ENCODE assay signal across 23 cellular contexts in genomic region chr1:115363171-115363570, GRCh38. TPM values are rescaled to one million over a fixed set of nuclear protein-coding genes. Genes with fewer than 3 reads are reported as not detected.
"Had no signal": no experiment of that assay in that cellular context is flagged by ENCODE, and none has a peak within 500 bp of the region (broad histone marks: within the 10 kb centered on the region; RNA-seq: fewer than 3 reads in every experiment).

No MANE protein-coding gene starts in this region.

- DNase-seq: activated CD4-positive, alpha-beta T cell treated with anti-CD3 and anti-CD28 coated beads, Interleukin-2, amount 10 ng/mL, durations not matched to agents 7 days and 5 days; activated CD4-positive, CD25-positive, alpha-beta regulatory T cell treated with anti-CD3 and anti-CD28 coated beads, Interleukin-2, amount 50 U/mL, for 72 hours; activated CD8-positive, alpha-beta T cell treated with anti-CD3 and anti-CD28 coated beads, Interleukin-2, amount 10 ng/mL, durations not matched to agents 7 days and 5 days; activated gamma-delta T cell; activated naive CD4-positive, alpha-beta T cell treated with anti-CD3 and anti-CD28 coated beads, Interleukin-2, amount 50 U/mL, for 16 hours; activated naive CD8-positive, alpha-beta T cell treated with anti-CD3 and anti-CD28 coated beads, Interleukin-2, amount 50 U/mL, for 24 hours; body of pancreas; effector memory CD4-positive, alpha-beta T cell; foreskin melanocyte; glutamatergic neuron; hypothalamus; ovary; spleen; stimulated activated CD4-positive, alpha-beta T cell treated with anti-CD3 and anti-CD28 coated beads, Interleukin-4, amount 100 ng/mL, for 4 hours; stimulated activated naive CD8-positive, alpha-beta T cell treated with anti-CD3 and anti-CD28 coated beads, Interleukin-15, Interleukin-2, amounts not matched to agents 100 U/mL and 50 U/mL, for 24 hours; thyroid gland; WERI-Rb-1 had no signal

- H3K4me3 ChIP-seq: body of pancreas, cardiac muscle cell, ovary, prostate gland, spleen, thyroid gland had no signal

- ATAC-seq: activated CD8-positive, alpha-beta T cell treated with anti-CD3 and anti-CD28 coated beads, Interleukin-2, amount 10 ng/mL, durations not matched to agents 7 days and 5 days; activated naive CD8-positive, alpha-beta T cell treated with anti-CD3 and anti-CD28 coated beads, Interleukin-2, amount 50 U/mL, for 24 hours; body of pancreas; esophagus mucosa; stimulated activated naive CD8-positive, alpha-beta T cell treated with anti-CD3 and anti-CD28 coated beads, Interleukin-15, Interleukin-2, amounts not matched to agents 100 U/mL and 50 U/mL, for 24 hours had no signal

- H3K9me3 ChIP-seq: body of pancreas, neutrophil, ovary, prostate gland, thyroid gland had no signal

- H3K36me3 ChIP-seq: cardiac muscle cell, neutrophil, ovary, prostate gland, spleen, thyroid gland, WERI-Rb-1 had no signal

- H3K27ac ChIP-seq: body of pancreas, cardiac muscle cell, neutrophil, prostate gland, thyroid gland, WERI-Rb-1 had no signal

- H3K27me3 ChIP-seq: body of pancreas, cardiac muscle cell, neutrophil, ovary, spleen, thyroid gland had no signal

- H3K4me1 ChIP-seq: body of pancreas, prostate gland, spleen had no signal

RNA-seq across cellular contexts. Expression of gene NGF, which starts 25.1 kb away (rescaled TPM):
- total RNA-seq: activated CD4-positive, alpha-beta T cell treated with anti-CD3 and anti-CD28 coated beads, Interleukin-2, amount 10 ng/mL, durations not matched to agents 7 days and 5 days; activated CD8-positive, alpha-beta T cell treated with anti-CD3 and anti-CD28 coated beads, Interleukin-2, amount 10 ng/mL, durations not matched to agents 7 days and 5 days; activated T-helper 1 cell treated with anti-CD3 and anti-CD28 coated beads, Interleukin-12 subunit alpha, Interleukin-12 subunit beta, Interleukin-2, Interleukin-4 antibody, amounts not matched to agents 30 ng/mL and 10 ng/mL and 1 ng/mL, durations not matched to agents 14 hours and 24 hours and 36 hours; T-helper 2 cell treated with Interferon-gamma antibody and Interleukin-4, amounts not matched to agents 100 ng/mL and 5 ng/mL, for 36 hours had no signal
